24 cellular contexts compared by ENCODE assay signal in genomic region chr7:120675076-120675475, GRCh38.
DNase-seq lines count a peak whose midpoint lies in the region; TF ChIP-seq lines count a peak whose summit lies in the region.
"Had no signal": no experiment of that assay in that cellular context is flagged by ENCODE, and none has a peak within 500 bp of the region (broad histone marks: within the 10 kb centered on the region; RNA-seq: fewer than 3 reads in every experiment).

No MANE protein-coding gene starts in this region.

- no peak overlapping the region for H3K14ac ChIP-seq in trophoblast cell (ENCODE audit: low read length)

- no peak overlapping the region for H2BK12ac ChIP-seq in trophoblast cell (ENCODE audit: low read length)

- no peak overlapping the region for H3K4ac ChIP-seq in trophoblast cell (ENCODE audit: low read depth, low read length)

- 77 to 100% methylated on average over 1 to 5 of the region's 5 CpGs for WGBS in endodermal cell (ENCODE audit: insufficient coverage in 1 of 2, insufficient read length in 1 of 2), 2 experiments
- no CpG with 5 or more reads among the region's 5 CpGs for WGBS in trophoblast cell (ENCODE audit: extremely low coverage, insufficient coverage, insufficient read length)

- H3K4me1 ChIP-seq in endodermal cell (ENCODE audit: control insufficient read depth, insufficient read depth, low read length) (no peaks in the 10 kb centered on the region), neural progenitor cell (no peaks in the 10 kb centered on the region), trophoblast cell (ENCODE audit: control insufficient read depth in 1 of 2, insufficient read depth in 2 of 2, low read length in 2 of 2) (no peaks in the 10 kb centered on the region)
- H3K4me1 ChIP-seq: A549, BE2C, BLaER1 had no signal

- peaks cover 10% of the 10 kb centered on the region for H3K9me3 ChIP-seq in endodermal cell (ENCODE audit: control insufficient read depth, low read length)
- no peaks in the 10 kb centered on the region for H3K9me3 ChIP-seq in neural progenitor cell (ENCODE audit: low read depth)
- no peaks in the 10 kb centered on the region for H3K9me3 ChIP-seq in trophoblast cell (ENCODE audit: insufficient read depth, low read depth, low read length)
- H3K9me3 ChIP-seq: A549, BE2C, BLaER1 had no signal

- peaks cover 4% of the 10 kb centered on the region for H3K9me3 Mint-ChIP-seq in endodermal cell
- no peaks in the 10 kb centered on the region for H3K9me3 Mint-ChIP-seq in neural progenitor cell

- H3K79me2 ChIP-seq in neural progenitor cell (ENCODE audit: low read depth) (no peaks in the 10 kb centered on the region), trophoblast cell (ENCODE audit: control insufficient read depth, insufficient read depth, low read length, poor library complexity) (no peaks in the 10 kb centered on the region)

- no peaks in the 10 kb centered on the region for H3K36me3 Mint-ChIP-seq in endodermal cell (ENCODE audit: low read depth)
- no peaks in the 10 kb centered on the region for H3K36me3 Mint-ChIP-seq in neural progenitor cell
- H3K36me3 Mint-ChIP-seq: CD14-positive monocyte; CD4-positive, alpha-beta memory T cell; CD4-positive, CD25-positive, alpha-beta regulatory T cell; CD8-positive, alpha-beta memory T cell had no signal

- no peak overlapping the region for H2BK5ac ChIP-seq in trophoblast cell (ENCODE audit: low read depth, low read length, poor library complexity)

- no peak for TF ChIP-seq CTCF in endodermal cell (conservative IDR thresholded peaks at IDR 0.05)
- TF ChIP-seq CTCF in neural progenitor cell (IDR thresholded peaks at IDR 0.05) = no peak

- no peak overlapping the region for H3K18ac ChIP-seq in trophoblast cell (ENCODE audit: low read length)

- H3K4me3 ChIP-seq in endodermal cell (ENCODE audit: low read length) = no peak overlapping the region
- no peak overlapping the region for H3K4me3 ChIP-seq in neural progenitor cell
- H3K4me3 ChIP-seq in trophoblast cell (ENCODE audit: low read depth, low read length) = no peak overlapping the region
- H3K4me3 ChIP-seq: A549, BLaER1, GM12878 had no signal

- H4K8ac ChIP-seq in trophoblast cell (ENCODE audit: low read depth, low read length) = no peak overlapping the region

- no peak overlapping the region for H2AK5ac ChIP-seq in trophoblast cell (ENCODE audit: low read length)

- no peaks in the 10 kb centered on the region for H3K27me3 ChIP-seq in endodermal cell (ENCODE audit: control insufficient read depth, insufficient read depth, low read length, poor library complexity, severe bottlenecking)
- no peaks in the 10 kb centered on the region for H3K27me3 ChIP-seq in neural progenitor cell
- H3K27me3 ChIP-seq in trophoblast cell (ENCODE audit: insufficient read depth, low read length) = no peaks in the 10 kb centered on the region
- H3K27me3 ChIP-seq: BE2C, BLaER1 had no signal

- no peaks in the 10 kb centered on the region for H3F3A ChIP-seq in neural progenitor cell (ENCODE audit: low read depth)

- no peaks in the 10 kb centered on the region for H4K20me1 ChIP-seq in neural progenitor cell (ENCODE audit: low read depth)
- H4K20me1 ChIP-seq: BLaER1 had no signal

- H2AFZ ChIP-seq in neural progenitor cell (replicated peaks) (peak overlapping the region; percentile 63), trophoblast cell (ENCODE audit: insufficient read depth, low read length, poor library complexity) (no peak overlapping the region)

- H3K9ac ChIP-seq in endodermal cell (ENCODE audit: extremely low read depth, low read length, poor library complexity, severe bottlenecking) (no peak overlapping the region), neural progenitor cell (no peak overlapping the region), trophoblast cell (ENCODE audit: low read length) (no peak overlapping the region)
- H3K9ac ChIP-seq: BLaER1 had no signal

- H3K36me3 ChIP-seq in endodermal cell (ENCODE audit: control insufficient read depth, insufficient read depth, low read length) = no peaks in the 10 kb centered on the region
- H3K36me3 ChIP-seq in neural progenitor cell = no peaks in the 10 kb centered on the region
- no peaks in the 10 kb centered on the region for H3K36me3 ChIP-seq in trophoblast cell (ENCODE audit: control insufficient read depth in 1 of 2, insufficient read depth in 2 of 2, low read length in 2 of 2)
- H3K36me3 ChIP-seq: BE2C, BLaER1 had no signal

- no peak overlapping the region for H2BK120ac ChIP-seq in trophoblast cell (ENCODE audit: insufficient read depth, low read length, poor library complexity)

- H3K27me3 Mint-ChIP-seq in endodermal cell (ENCODE audit: insufficient read depth) (no peaks in the 10 kb centered on the region), neural progenitor cell (ENCODE audit: insufficient read depth, low read depth) (no peaks in the 10 kb centered on the region)
- H3K27me3 Mint-ChIP-seq: CD4-positive, alpha-beta memory T cell; CD4-positive, CD25-positive, alpha-beta regulatory T cell; CD8-positive, alpha-beta memory T cell had no signal

- no peak overlapping the region for H4K91ac ChIP-seq in trophoblast cell (ENCODE audit: low read depth, low read length)

- H3K27ac ChIP-seq in endodermal cell (ENCODE audit: low read depth, low read length) (no peak overlapping the region), neural progenitor cell (no peak overlapping the region), trophoblast cell (ENCODE audit: low read depth, low read length) (no peak overlapping the region)
- H3K27ac ChIP-seq: 22Rv1, A549, BLaER1 had no signal

- H3K79me1 ChIP-seq in trophoblast cell (ENCODE audit: low read length) = no peaks in the 10 kb centered on the region

- DNase-seq in endodermal cell (no peak), neural progenitor cell (ENCODE audit: low spot score) (no peak), trophoblast cell (peak; percentile 61 to 74), NCI-H2196 treated with DMSO at 0.1 percent for 48 hours (lab: John Stamatoyannopoulos, UW; ENCODE audit: unreplicated experiment) (no peak)
- DNase-seq in activated CD8-positive, alpha-beta memory T cell treated with anti-CD3 and anti-CD28 coated beads, Interleukin-2, amount 50 U/mL, for 48 hours = no peak
- DNase-seq: AML-193; BE2C; C1 segment of cervical spinal cord; CD4-positive, alpha-beta memory T cell; CD4-positive, CD25-positive, alpha-beta regulatory T cell; CD8-positive, alpha-beta memory T cell; COR-L47; DMS 273 treated with DMSO at 0.1 percent for 48 hours; DMS153; DMS53; DMS79; DND-41; EL; GDM1 had no signal

- H3K4me1 Mint-ChIP-seq in endodermal cell (peaks cover 3% of the 10 kb centered on the region), neural progenitor cell (no peaks in the 10 kb centered on the region)
- H3K4me1 Mint-ChIP-seq: CD14-positive monocyte; CD4-positive, alpha-beta memory T cell; CD4-positive, CD25-positive, alpha-beta regulatory T cell; CD8-positive, alpha-beta memory T cell had no signal

- H3K27ac Mint-ChIP-seq in endodermal cell (peak overlapping the region; percentile 14), neural progenitor cell (no peak overlapping the region)
- H3K27ac Mint-ChIP-seq: CD14-positive monocyte; CD4-positive, alpha-beta memory T cell; CD4-positive, CD25-positive, alpha-beta regulatory T cell; CD8-positive, alpha-beta memory T cell had no signal

- H3K4me2 ChIP-seq in neural progenitor cell (no peak overlapping the region), trophoblast cell (ENCODE audit: low read length) (no peak overlapping the region)
- H3K4me2 ChIP-seq: A549, BLaER1 had no signal

- H3K23ac ChIP-seq in trophoblast cell (ENCODE audit: low read length) = no peak overlapping the region

- H3K4me3 Mint-ChIP-seq in endodermal cell (no peak overlapping the region), neural progenitor cell (no peak overlapping the region)
- H3K4me3 Mint-ChIP-seq: CD4-positive, alpha-beta memory T cell; CD4-positive, CD25-positive, alpha-beta regulatory T cell; CD8-positive, alpha-beta memory T cell had no signal

- no peak overlapping the region for H4K12ac ChIP-seq in trophoblast cell (ENCODE audit: low read depth, low read length)

Comparison
In these comparisons a context has a peak if more than half of its experiments do, and no peak if none do; other contexts are left out.
1. DNase-seq: peak in trophoblast cell (2 of 2); none in endodermal cell (single experiment), neural progenitor cell (single experiment), NCI-H2196 treated with DMSO at 0.1 percent for 48 hours (single experiment) and activated CD8-positive, alpha-beta memory T cell treated with anti-CD3 and anti-CD28 coated beads, Interleukin-2, amount 50 U/mL, for 48 hours (single experiment).